Comparison of ENCODE assay signal across 1 cellular context in the genomic region with DNA sequence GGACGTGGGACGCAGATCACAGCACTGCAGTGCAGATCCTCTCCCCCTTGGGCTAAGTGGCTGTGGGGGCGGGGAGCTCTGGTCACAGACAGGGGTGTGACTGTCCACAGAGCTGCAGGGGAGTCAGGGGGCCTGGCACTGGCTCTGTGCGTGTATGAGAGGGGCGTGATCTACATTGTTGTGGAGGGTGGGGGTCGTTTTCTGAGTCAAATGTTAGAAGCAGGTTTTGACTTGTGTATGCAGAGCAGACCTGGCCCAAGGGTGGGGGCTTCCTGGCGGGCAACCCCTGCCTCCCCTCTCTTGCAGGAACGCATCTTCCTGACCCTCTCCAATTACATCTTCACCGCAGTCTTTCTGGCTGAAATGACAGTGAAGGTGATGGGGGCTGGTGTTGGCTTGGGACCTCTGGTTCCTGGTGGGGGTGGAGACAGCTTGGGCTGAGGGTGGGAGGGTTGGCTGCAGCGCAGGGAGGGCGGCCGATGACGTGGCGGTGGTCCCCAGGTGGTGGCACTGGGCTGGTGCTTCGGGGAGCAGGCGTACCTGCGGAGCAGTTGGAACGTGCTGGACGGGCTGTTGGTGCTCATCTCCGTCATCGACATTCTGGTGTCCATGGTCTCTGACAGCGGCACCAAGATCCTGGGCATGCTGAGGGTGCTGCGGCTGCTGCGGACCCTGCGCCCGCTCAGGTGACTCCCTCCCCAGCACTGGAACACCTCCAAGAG.
TF ChIP-seq lines count a peak whose summit lies in the region.

No MANE protein-coding gene starts in this region.

TF ChIP-seq in HEK293, 187 proteins besides CTCF, POLR2A, EP300 and RAD21 (continued from another document):
- TF ChIP-seq ZNF529 (tag by site-specific recombination; IDR thresholded peaks at IDR 0.05; ENCODE audit: insufficient replicate concordance) (no peak), BCL11A (tag by site-specific recombination; IDR thresholded peaks at IDR 0.05; ENCODE audit: low read depth) (no peak), GLI2 (tag by site-specific recombination; IDR thresholded peaks at IDR 0.05; ENCODE audit: borderline replicate concordance, low read depth) (no peak), ZNF2 (tag by site-specific recombination; IDR thresholded peaks at IDR 0.05) (no peak), ZNF174 (tag by site-specific recombination; IDR thresholded peaks at IDR 0.05) (no peak), ZNF571 (tag by site-specific recombination; IDR thresholded peaks at IDR 0.05) (no peak), ZNF121 (tag by site-specific recombination; IDR thresholded peaks at IDR 0.05) (no peak), GLIS2 (tag by site-specific recombination; IDR thresholded peaks at IDR 0.05) (no peak), ZNF843 (tag by site-specific recombination; IDR thresholded peaks at IDR 0.05) (no peak), ZNF426 (tag by site-specific recombination; IDR thresholded peaks at IDR 0.05) (no peak), ZNF24 (tag by site-specific recombination; IDR thresholded peaks at IDR 0.05) (no peak)
- TF ChIP-seq, protein P1, sequence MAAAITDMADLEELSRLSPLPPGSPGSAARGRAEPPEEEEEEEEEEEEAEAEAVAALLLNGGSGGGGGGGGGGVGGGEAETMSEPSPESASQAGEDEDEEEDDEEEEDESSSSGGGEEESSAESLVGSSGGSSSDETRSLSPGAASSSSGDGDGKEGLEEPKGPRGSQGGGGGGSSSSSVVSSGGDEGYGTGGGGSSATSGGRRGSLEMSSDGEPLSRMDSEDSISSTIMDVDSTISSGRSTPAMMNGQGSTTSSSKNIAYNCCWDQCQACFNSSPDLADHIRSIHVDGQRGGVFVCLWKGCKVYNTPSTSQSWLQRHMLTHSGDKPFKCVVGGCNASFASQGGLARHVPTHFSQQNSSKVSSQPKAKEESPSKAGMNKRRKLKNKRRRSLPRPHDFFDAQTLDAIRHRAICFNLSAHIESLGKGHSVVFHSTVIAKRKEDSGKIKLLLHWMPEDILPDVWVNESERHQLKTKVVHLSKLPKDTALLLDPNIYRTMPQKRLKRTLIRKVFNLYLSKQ (tag by site-specific recombination; IDR thresholded peaks at IDR 0.05; ENCODE audit: borderline replicate concordance): no peak
- TF ChIP-seq, protein P2, sequence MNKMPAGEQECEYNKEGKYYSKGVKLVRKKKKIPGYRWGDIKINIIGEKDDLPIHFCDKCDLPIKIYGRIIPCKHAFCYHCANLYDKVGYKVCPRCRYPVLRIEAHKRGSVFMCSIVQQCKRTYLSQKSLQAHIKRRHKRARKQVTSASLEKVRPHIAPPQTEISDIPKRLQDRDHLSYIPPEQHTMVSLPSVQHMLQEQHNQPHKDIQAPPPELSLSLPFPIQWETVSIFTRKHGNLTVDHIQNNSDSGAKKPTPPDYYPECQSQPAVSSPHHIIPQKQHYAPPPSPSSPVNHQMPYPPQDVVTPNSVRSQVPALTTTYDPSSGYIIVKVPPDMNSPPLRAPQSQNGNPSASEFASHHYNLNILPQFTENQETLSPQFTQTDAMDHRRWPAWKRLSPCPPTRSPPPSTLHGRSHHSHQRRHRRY (tag by site-specific recombination; IDR thresholded peaks at IDR 0.05): no peak
- TF ChIP-seq, protein P3, sequence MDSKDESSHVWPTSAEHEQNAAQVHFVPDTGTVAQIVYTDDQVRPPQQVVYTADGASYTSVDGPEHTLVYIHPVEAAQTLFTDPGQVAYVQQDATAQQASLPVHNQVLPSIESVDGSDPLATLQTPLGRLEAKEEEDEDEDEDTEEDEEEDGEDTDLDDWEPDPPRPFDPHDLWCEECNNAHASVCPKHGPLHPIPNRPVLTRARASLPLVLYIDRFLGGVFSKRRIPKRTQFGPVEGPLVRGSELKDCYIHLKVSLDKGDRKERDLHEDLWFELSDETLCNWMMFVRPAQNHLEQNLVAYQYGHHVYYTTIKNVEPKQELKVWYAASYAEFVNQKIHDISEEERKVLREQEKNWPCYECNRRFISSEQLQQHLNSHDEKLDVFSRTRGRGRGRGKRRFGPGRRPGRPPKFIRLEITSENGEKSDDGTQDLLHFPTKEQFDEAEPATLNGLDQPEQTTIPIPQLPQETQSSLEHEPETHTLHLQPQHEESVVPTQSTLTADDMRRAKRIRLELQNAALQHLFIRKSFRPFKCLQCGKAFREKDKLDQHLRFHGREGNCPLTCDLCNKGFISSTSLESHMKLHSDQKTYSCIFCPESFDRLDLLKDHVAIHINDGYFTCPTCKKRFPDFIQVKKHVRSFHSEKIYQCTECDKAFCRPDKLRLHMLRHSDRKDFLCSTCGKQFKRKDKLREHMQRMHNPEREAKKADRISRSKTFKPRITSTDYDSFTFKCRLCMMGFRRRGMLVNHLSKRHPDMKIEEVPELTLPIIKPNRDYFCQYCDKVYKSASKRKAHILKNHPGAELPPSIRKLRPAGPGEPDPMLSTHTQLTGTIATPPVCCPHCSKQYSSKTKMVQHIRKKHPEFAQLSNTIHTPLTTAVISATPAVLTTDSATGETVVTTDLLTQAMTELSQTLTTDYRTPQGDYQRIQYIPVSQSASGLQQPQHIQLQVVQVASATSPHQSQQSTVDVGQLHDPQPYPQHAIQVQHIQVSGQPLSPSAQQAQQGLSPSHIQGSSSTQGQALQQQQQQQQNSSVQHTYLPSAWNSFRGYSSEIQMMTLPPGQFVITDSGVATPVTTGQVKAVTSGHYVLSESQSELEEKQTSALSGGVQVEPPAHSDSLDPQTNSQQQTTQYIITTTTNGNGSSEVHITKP (tag by site-specific recombination; IDR thresholded peaks at IDR 0.05): peak; percentile 65
